Comparison of ENCODE assay signal across 20 cellular contexts in the genomic region with DNA sequence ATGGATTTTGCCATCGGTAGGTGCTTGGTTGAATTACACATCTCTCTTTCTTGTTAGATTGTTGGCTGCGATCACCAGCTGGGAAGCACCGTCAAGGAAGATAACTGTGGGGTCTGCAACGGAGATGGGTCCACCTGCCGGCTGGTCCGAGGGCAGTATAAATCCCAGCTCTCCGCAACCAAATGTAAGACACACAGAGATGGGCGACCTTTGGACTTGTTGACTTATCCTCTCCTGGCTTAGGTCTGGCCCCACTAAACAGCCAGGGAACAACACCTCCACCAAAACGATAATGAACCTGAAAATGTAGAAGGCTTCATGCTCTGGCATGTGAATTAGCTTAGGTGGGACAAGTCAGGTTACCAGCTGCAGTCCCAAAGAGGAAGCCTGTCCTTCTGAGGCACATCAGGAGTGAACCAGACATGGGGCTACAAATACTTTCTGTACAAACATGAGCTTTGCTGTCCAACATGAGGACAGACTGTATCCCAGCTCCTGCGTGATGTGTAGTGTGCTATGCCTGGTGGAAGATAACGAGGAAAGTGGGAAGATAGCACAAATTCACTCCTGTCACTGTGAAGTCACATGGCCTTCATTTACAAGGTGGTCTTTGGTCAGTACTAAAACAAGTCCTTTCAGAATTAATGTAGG.
DNase-seq lines count a peak whose midpoint lies in the region; ATAC-seq, FAIRE-seq and TF ChIP-seq lines count a peak whose summit lies in the region.
"Had no signal": no experiment of that assay in that cellular context is flagged by ENCODE, and none has a peak within 500 bp of the region (broad histone marks: within the 10 kb centered on the region; RNA-seq: fewer than 3 reads in every experiment).

No MANE protein-coding gene starts in this region.

- H3K27me3 Mint-ChIP-seq in astrocyte (ENCODE audit: low read depth, unreplicated experiment), result no peaks in the 10 kb centered on the region

- H3K27ac Mint-ChIP-seq in astrocyte (ENCODE audit: unreplicated experiment), result no peak overlapping the region
- H3K27ac Mint-ChIP-seq: CD14-positive monocyte; CD8-positive, alpha-beta T cell had no signal

- peak; percentile 17 for FAIRE-seq in astrocyte (lab: Jason Lieb, UNC)
- FAIRE-seq: GM19239, K562 had no signal

- H3K4me1 Mint-ChIP-seq in astrocyte (ENCODE audit: low read depth, unreplicated experiment), result peaks cover 2% of the 10 kb centered on the region
- H3K4me1 Mint-ChIP-seq: CD14-positive monocyte had no signal

- ATAC-seq in left colon (peak; percentile 56), right lobe of liver (peak; percentile 90 to 98 (median 93)), GM18873 (IDR thresholded peaks at IDR 0.05; ENCODE audit: low FRiP score, unreplicated experiment) (no peak)
- ATAC-seq: CD8-positive, alpha-beta T cell; K562 had no signal

- H3K9ac ChIP-seq in astrocyte (ENCODE audit: low read length), result no peak overlapping the region
- H3K9ac ChIP-seq: BLaER1, GM23248 had no signal

- H3K4me3 Mint-ChIP-seq in astrocyte (ENCODE audit: unreplicated experiment), result no peak overlapping the region
- H3K4me3 Mint-ChIP-seq: CD14-positive monocyte; CD8-positive, alpha-beta T cell had no signal

- H3K27me3 ChIP-seq in astrocyte (ENCODE audit: insufficient read depth, low read length) (no peaks in the 10 kb centered on the region), right lobe of liver (no peaks in the 10 kb centered on the region)
- H3K27me3 ChIP-seq: BLaER1 had no signal

- H3K9me3 ChIP-seq in astrocyte (ENCODE audit: insufficient read depth, low read depth, low read length) (no peaks in the 10 kb centered on the region), right lobe of liver (no peaks in the 10 kb centered on the region)
- H3K9me3 ChIP-seq: BLaER1 had no signal

- DNase-seq in DMS53 (lab: John Stamatoyannopoulos, UW) (peak; percentile 70), astrocyte (ENCODE audit: low read depth) (no peak), left colon (no peak), right lobe of liver (peak in 2 of 3 donors; percentile 54 to 57), NCI-H2196 (lab: John Stamatoyannopoulos, UW; ENCODE audit: unreplicated experiment) (no peak), NCI-H510A (lab: John Stamatoyannopoulos, UW) (no peak), NCI-H2029 treated with DMSO at 0.1 percent for 48 hours (lab: John Stamatoyannopoulos, UW) (no peak)
- DNase-seq: 8988T; CD8-positive, alpha-beta T cell; COR-L47; DMS79 treated with DMSO at 0.1 percent for 48 hours; GF-D8; GM23248; HCEC 1CT; IMR-90 had no signal

- H3K4me3 ChIP-seq in astrocyte (ENCODE audit: insufficient read depth, low read depth, low read length) (no peak overlapping the region), right lobe of liver (no peak overlapping the region)
- H3K4me3 ChIP-seq: BLaER1, GM23248, K562 had no signal

- 49% methylated on average over 7 of the region's 11 CpGs for WGBS in right lobe of liver (ENCODE audit: insufficient coverage, low coverage, low lambda C conversion rate, missing lambda C conversion rate)

- H3K4me2 ChIP-seq in astrocyte (ENCODE audit: low read length), result no peak overlapping the region
- H3K4me2 ChIP-seq: BLaER1 had no signal

- peaks cover 21% of the 10 kb centered on the region for H3K36me3 ChIP-seq in astrocyte (ENCODE audit: insufficient read depth, low read length)
- no peaks in the 10 kb centered on the region for H3K36me3 ChIP-seq in right lobe of liver
- H3K36me3 ChIP-seq: BLaER1 had no signal

- H3K36me3 Mint-ChIP-seq in astrocyte (ENCODE audit: low read depth, unreplicated experiment), result no peaks in the 10 kb centered on the region
- H3K36me3 Mint-ChIP-seq: CD14-positive monocyte; CD8-positive, alpha-beta T cell had no signal

- TF ChIP-seq POLR2A in right lobe of liver (IDR thresholded peaks at IDR 0.05), result no peak

- H3K79me2 ChIP-seq in astrocyte (ENCODE audit: insufficient read depth, low read length), result peaks cover 7% of the 10 kb centered on the region

- TF ChIP-seq CTCF in astrocyte (IDR thresholded peaks at IDR 0.05; ENCODE audit: insufficient read depth, low read depth, low read length) (no peak), right lobe of liver (IDR thresholded peaks at IDR 0.05) (peak in 1 of 4 donors; percentile 24)

- H3K9me3 Mint-ChIP-seq in astrocyte (ENCODE audit: unreplicated experiment), result no peaks in the 10 kb centered on the region
- H3K9me3 Mint-ChIP-seq: CD14-positive monocyte; CD8-positive, alpha-beta T cell had no signal

- H3K27ac ChIP-seq in astrocyte (ENCODE audit: low read depth, low read length), result no peak overlapping the region
- H3K27ac ChIP-seq in right lobe of liver, result no peak overlapping the region
- H3K27ac ChIP-seq: BLaER1, GM23248 had no signal

- H2AFZ ChIP-seq in astrocyte (ENCODE audit: low read depth, low read length), result no peak overlapping the region
- H2AFZ ChIP-seq: GM23248 had no signal

- no peaks in the 10 kb centered on the region for H4K20me1 ChIP-seq in astrocyte (ENCODE audit: insufficient read depth, low read length)
- H4K20me1 ChIP-seq: BLaER1 had no signal

- H3K4me1 ChIP-seq in astrocyte (ENCODE audit: insufficient read depth, low read length) (no peaks in the 10 kb centered on the region), right lobe of liver (no peaks in the 10 kb centered on the region)
- H3K4me1 ChIP-seq: BLaER1 had no signal

- intact Hi-C loops in left colon (cut with DNase I, micrococcal nuclease) (no loop called here), right lobe of liver (cut with DNase I) (no loop called here)

Comparison
In these comparisons a context has a peak if more than half of its experiments do, and no peak if none do; other contexts are left out.
1. DNase-seq: peak in DMS53 (single experiment) and right lobe of liver (2 of 3); none in astrocyte (single experiment), left colon (0 of 2), NCI-H2196 (single experiment), NCI-H510A (single experiment) and NCI-H2029 treated with DMSO at 0.1 percent for 48 hours (single experiment).